ENCODE assay signal across 2 cellular contexts in the genomic region with DNA sequence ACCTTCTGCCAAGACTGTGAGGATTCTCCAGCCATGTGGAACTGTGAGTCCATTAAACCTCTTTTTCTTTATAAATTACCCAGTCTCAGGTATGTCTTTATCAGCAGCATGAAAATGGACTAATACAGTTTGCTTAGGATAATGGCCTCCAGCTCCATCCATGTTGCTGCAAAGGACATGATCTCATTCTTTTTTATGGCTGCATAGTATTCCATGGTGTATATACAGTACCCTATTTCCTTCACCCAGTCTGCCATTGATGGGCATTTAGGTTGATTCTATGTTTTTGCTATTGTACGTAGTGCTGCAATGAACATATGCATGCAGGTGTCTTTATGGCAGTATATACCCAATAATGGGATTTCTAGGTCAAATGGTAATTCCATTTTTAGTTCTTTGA. TPM values are rescaled to one million over a fixed set of nuclear protein-coding genes. Genes with fewer than 3 reads are reported as not detected.
DNase-seq lines count a peak whose midpoint lies in the region; ATAC-seq, FAIRE-seq and TF ChIP-seq lines count a peak whose summit lies in the region.
"Not testable (repeated sequence)": the region's sequence is repeated elsewhere in the genome, so short reads cannot be mapped to it uniquely, and the experiment has no call there.

No MANE protein-coding gene starts in this region.

- not testable (repeated sequence) for FAIRE-seq in K562 (lab: Jason Lieb, UNC)

- in situ Hi-C loops in K562 (cut with MboI): not testable (repeated sequence)

- intact Hi-C loops in K562 (cut with micrococcal nuclease): not testable (repeated sequence)

- H4K20me1 ChIP-seq in K562 (replicated peaks; ENCODE audit: control insufficient read depth, insufficient read depth, low read length): not testable (repeated sequence)

- 9% methylated on average over 1 of the region's 1 CpG for WGBS in K562 (ENCODE audit: insufficient coverage, low coverage, missing lambda C conversion rate)

- not testable (repeated sequence) for H3K4me3 ChIP-seq in HEK293 (ENCODE audit: low read depth, low read length); K562

- TF ChIP-seq EP300 in K562 (IDR thresholded peaks at IDR 0.05; ENCODE audit: low read length): not testable (repeated sequence)

- H3K9me3 ChIP-seq in HEK293 (ENCODE audit: control insufficient read depth, insufficient read depth, low read depth, low read length); K562 (replicated peaks; ENCODE audit: control insufficient read depth, insufficient read depth, low read depth, low read length): not testable (repeated sequence)

- not testable (repeated sequence) for H3K4me2 ChIP-seq in K562 (ENCODE audit: insufficient read depth, low read length)

- H3K4me1 ChIP-seq in HEK293 (ENCODE audit: control insufficient read depth, insufficient read depth, low read length); K562 (replicated peaks in 1 of 2; ENCODE audit: control insufficient read depth in 2 of 2, insufficient read depth in 2 of 2, low read length in 2 of 2): not testable (repeated sequence)

- not testable (repeated sequence) for H3K9ac ChIP-seq in K562 (ENCODE audit: insufficient read depth in 1 of 2, low read depth in 2 of 2, low read length in 2 of 2)

- not testable (repeated sequence) for DNase-seq in K562 (ENCODE audit: extremely low read depth in 1 of 4, low spot score in 3 of 4)

- CTCF ChIA-PET in HEK293 (lab: Yijun Ruan, JAX): interaction anchor here (0.5 kb wide), 1 partner anchor 83 kb away, joined by 4 read pairs; no protein-coding TSS in a partner anchor
- CTCF ChIA-PET in K562 (lab: Yijun Ruan, JAX; ENCODE audit: low intra/inter-chr PET ratio): not testable (repeated sequence)

- not testable (repeated sequence) for H3K9me1 ChIP-seq in K562 (ENCODE audit: control insufficient read depth, insufficient read depth, low read length)

- H3K27me3 ChIP-seq in K562 (ENCODE audit: control insufficient read depth in 2 of 2, insufficient read depth in 2 of 2, low read length in 2 of 2): not testable (repeated sequence)

- not testable (repeated sequence) for H3K36me3 ChIP-seq in HEK293 (ENCODE audit: control insufficient read depth in 2 of 2, insufficient read depth in 1 of 2, low read length in 2 of 2); K562 (ENCODE audit: control insufficient read depth, insufficient read depth, low read length)

- not testable (repeated sequence) for H3K79me2 ChIP-seq in K562 (ENCODE audit: control insufficient read depth, insufficient read depth, low read length)

- TF ChIP-seq POLR2A in K562 (conservative IDR thresholded peaks at IDR 0.05): not testable (repeated sequence)

- BruUV-seq in K562 (replicated peaks; lab: Mats Ljungman, UMichigan): not testable (repeated sequence)

- H3K27ac ChIP-seq in HEK293 (ENCODE audit: extremely low read depth, low read depth, low read length); K562 (ENCODE audit: extremely low read depth, low read depth, low read length): not testable (repeated sequence)

- not testable (repeated sequence) for ATAC-seq in K562

- H2AFZ ChIP-seq in K562 (ENCODE audit: low read depth, low read length): not testable (repeated sequence)

- POLR2A ChIA-PET in HEK293 (lab: Yijun Ruan, JAX); K562 (lab: Yijun Ruan, JAX): not testable (repeated sequence)

- not testable (repeated sequence) for TF ChIP-seq CTCF in HEK293 (tag by site-specific recombination; IDR thresholded peaks at IDR 0.05); K562 (IDR thresholded peaks at IDR 0.05 in 2 of 3, conservative IDR thresholded peaks at IDR 0.05 in 1 of 3; ENCODE audit: insufficient read depth in 2 of 3, low read depth in 1 of 3, low read length in 3 of 3)

- TF ChIP-seq RAD21 in K562 (CRISPR knock-in tag; conservative IDR thresholded peaks at IDR 0.05 in 1 of 2, IDR thresholded peaks at IDR 0.05 in 1 of 2): not testable (repeated sequence)

TF ChIP-seq in HEK293, 187 proteins besides CTCF, POLR2A, EP300 and RAD21:
- peak; percentile 91 for TF ChIP-seq ZNF146 (tag by site-specific recombination; IDR thresholded peaks at IDR 0.05)
- TF ChIP-seq, protein P1, sequence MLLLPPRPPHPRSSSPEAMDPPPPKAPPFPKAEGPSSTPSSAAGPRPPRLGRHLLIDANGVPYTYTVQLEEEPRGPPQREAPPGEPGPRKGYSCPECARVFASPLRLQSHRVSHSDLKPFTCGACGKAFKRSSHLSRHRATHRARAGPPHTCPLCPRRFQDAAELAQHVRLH (tag by site-specific recombination; IDR thresholded peaks at IDR 0.05): 0 out of 2 replicates have a peak, but pooled peaks have one; percentile 32
- TF ChIP-seq, protein P2, sequence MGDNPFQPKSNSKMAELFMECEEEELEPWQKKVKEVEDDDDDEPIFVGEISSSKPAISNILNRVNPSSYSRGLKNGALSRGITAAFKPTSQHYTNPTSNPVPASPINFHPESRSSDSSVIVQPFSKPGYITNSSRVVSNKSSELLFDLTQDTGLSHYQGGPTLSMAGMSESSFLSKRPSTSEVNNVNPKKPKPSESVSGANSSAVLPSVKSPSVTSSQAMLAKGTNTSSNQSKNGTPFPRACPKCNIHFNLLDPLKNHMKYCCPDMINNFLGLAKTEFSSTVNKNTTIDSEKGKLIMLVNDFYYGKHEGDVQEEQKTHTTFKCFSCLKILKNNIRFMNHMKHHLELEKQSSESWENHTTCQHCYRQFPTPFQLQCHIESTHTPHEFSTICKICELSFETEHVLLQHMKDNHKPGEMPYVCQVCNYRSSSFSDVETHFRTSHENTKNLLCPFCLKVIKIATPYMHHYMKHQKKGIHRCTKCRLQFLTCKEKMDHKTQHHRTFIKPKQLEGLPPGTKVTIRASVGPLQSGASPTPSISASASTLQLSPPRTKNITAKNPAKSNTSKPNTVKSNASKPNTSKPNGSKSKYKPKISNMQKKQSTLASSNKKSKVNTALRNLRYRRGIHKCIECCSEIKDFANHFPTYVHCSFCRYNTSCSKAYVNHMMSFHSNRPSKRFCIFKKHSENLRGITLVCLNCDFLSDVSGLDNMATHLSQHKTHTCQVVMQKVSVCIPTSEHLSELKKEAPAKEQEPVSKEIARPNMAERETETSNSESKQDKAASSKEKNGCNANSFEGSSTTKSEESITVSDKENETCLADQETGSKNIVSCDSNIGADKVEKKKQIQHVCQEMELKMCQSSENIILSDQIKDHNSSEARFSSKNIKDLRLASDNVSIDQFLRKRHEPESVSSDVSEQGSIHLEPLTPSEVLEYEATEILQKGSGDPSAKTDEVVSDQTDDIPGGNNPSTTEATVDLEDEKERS (tag by site-specific recombination; IDR thresholded peaks at IDR 0.05): peak; percentile 75

TF ChIP-seq in K562, 482 proteins besides CTCF, POLR2A, EP300 and RAD21:
- TF ChIP-seq BCOR (IDR thresholded peaks at IDR 0.05) (peak; percentile 59; the same call in 1 of the 2 replicates), RBM25 (IDR thresholded peaks at IDR 0.05; ENCODE audit: low read depth, low read length, severe bottlenecking) (peak; percentile 68), ZNF146 (CRISPR knock-in tag; IDR thresholded peaks at IDR 0.05; ENCODE audit: unreplicated experiment) (peak; percentile 93)

RNA-seq across cellular contexts. Expression of a gene that starts 25.3 kb away (rescaled TPM):
- total RNA-seq in K562 (2011; cell fraction: chromatin; rRNA removed; ENCODE audit: low replicate concordance): 41.7 and 75.4 TPM in 2 replicates
- 21.2 and 22.3 TPM in 2 replicates for total RNA-seq in K562 (2011; cell fraction: nucleolus; rRNA removed)
- total RNA-seq in K562 (2011; cell fraction: nucleoplasm; rRNA removed): 32.4 and 40.6 TPM in 2 replicates
- total RNA-seq in K562 (2014; rRNA removed) (31.3 and 33.8 TPM in 2 replicates), K562 (2014; rRNA removed; fragmentation: Illumina TruSeq; extraction: Trizol) (102 and 117 TPM in 2 replicates), K562 (2015; rRNA removed; fragmentation: Illumina TruSeq; extraction: Trizol) (67.8 and 73.0 TPM in 2 replicates), K562 (2021) (51.7 and 54.3 TPM in 2 replicates)
- polyA plus RNA-seq in K562 (2011; rRNA removed) (46.1 and 61.2 TPM in 2 replicates), K562 (2014; fragmentation: Illumina TruSeq; extraction: Trizol) (54.4 and 57.9 TPM in 2 replicates), K562 (2014; fragmentation: Nextera tagmentation; extraction: Ambion mirVana) (10 to 100 TPM; 77.3 to 82.4 TPM), K562 (2014; rRNA removed) (40.9 and 48.5 TPM in 2 replicates)
- 11.2 and 18.7 TPM in 2 replicates for polyA plus RNA-seq in K562 (2011; cell fraction: cytosol; rRNA removed)
- 10.7 and 14.4 TPM in 2 replicates for polyA plus RNA-seq in K562 (2011; cell fraction: nucleus; rRNA removed)
- 45.5 and 52.4 TPM in 2 replicates for polyA plus RNA-seq in K562 (2012)
- polyA minus RNA-seq in K562 (2011; rRNA and poly(A)+ RNA removed): 157 and 166 TPM in 2 replicates
- polyA minus RNA-seq in K562 (2011; cell fraction: cytosol; rRNA and poly(A)+ RNA removed): 25.9 and 29.5 TPM in 2 replicates
- 23.6 and 55.8 TPM in 2 replicates for polyA minus RNA-seq in K562 (2011; cell fraction: nucleus; rRNA and poly(A)+ RNA removed)
